In the genomic region with DNA sequence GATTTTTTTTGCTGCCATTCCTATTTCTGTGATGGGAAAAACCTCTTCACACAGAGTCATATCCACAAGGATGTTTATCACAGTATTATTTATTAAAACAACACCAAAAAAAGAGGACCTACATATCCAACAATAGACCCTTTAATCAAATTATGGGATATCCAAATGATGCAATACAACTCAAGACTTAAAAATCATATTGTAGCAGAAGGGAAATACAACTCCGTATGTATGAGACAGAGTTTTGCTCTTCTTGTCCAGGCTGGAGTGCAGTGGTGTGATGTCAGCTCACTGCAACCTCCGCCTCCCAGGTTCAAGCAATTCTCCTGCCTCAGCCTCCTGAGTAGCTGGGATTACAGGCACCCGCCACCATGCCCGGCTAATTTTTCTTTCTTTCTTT, we compare ENCODE assay signal across 2 cellular contexts.
TF ChIP-seq lines count a peak whose summit lies in the region.
"Not testable (repeated sequence)": the region's sequence is repeated elsewhere in the genome, so short reads cannot be mapped to it uniquely, and the experiment has no call there.

No MANE protein-coding gene starts in this region.

TF ChIP-seq in IMR-90, 13 proteins besides CTCF, POLR2A, EP300 and RAD21:
- TF ChIP-seq CEBPB (IDR thresholded peaks at IDR 0.05; ENCODE audit: low read depth, low read length): peak; percentile 30; the same call in 1 of the 2 replicates
TF ChIP-seq in IMR-90: peak in this region for 1; not testable (repeated sequence) for 12.

TF ChIP-seq in K562, 482 proteins besides CTCF, POLR2A, EP300 and RAD21:
- TF ChIP-seq, protein P1, sequence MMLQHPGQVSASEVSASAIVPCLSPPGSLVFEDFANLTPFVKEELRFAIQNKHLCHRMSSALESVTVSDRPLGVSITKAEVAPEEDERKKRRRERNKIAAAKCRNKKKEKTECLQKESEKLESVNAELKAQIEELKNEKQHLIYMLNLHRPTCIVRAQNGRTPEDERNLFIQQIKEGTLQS (IDR thresholded peaks at IDR 0.05): peak; percentile 63
- TF ChIP-seq, protein P1 (CRISPR knock-in tag; conservative IDR thresholded peaks at IDR 0.05): not testable (repeated sequence)
- not testable (repeated sequence) for TF ChIP-seq CEBPG (CRISPR knock-in tag; IDR thresholded peaks at IDR 0.05)
- TF ChIP-seq CEBPG (tag; conservative IDR thresholded peaks at IDR 0.05 in 1 of 2, IDR thresholded peaks at IDR 0.05 in 1 of 2): peak in 1 of 2 experiments; percentile 20; a peak in 1 of 4 replicates
